In genomic region chr12:118136559-118137003, GRCh38 we compare ENCODE assay signal across 8 cellular contexts. TPM values are rescaled to one million over a fixed set of nuclear protein-coding genes. Genes with fewer than 3 reads are reported as not detected.
DNase-seq lines count a peak whose midpoint lies in the region; ATAC-seq lines count a peak whose summit lies in the region.

No MANE protein-coding gene starts in this region.

- peaks cover 21% of the 10 kb centered on the region for H3K36me3 Mint-ChIP-seq in activated CD8-positive, alpha-beta memory T cell treated with anti-CD3 and anti-CD28 coated beads, Interleukin-2, amount 10 ng/mL, durations not matched to agents 7 days and 5 days

- CTCF ChIA-PET in activated CD8-positive, alpha-beta memory T cell treated with anti-CD3 and anti-CD28 coated beads, Interleukin-2, amount 10 ng/mL, durations not matched to agents 7 days and 5 days (lab: Charles Lee) = interaction anchor here (0.9 to 6.0 kb wide), 9 partner anchors 14 to 262 kb away, joined by 3 to 51 read pairs (median 6); partner anchors contain the start of genes RFC5 and SUDS3

- peak overlapping the region; percentile 79 for H3K27ac Mint-ChIP-seq in activated CD8-positive, alpha-beta memory T cell treated with anti-CD3 and anti-CD28 coated beads, Interleukin-2, amount 10 ng/mL, durations not matched to agents 7 days and 5 days

- no peaks in the 10 kb centered on the region for H3K4me1 ChIP-seq in endocrine pancreas (ENCODE audit: control insufficient read depth, insufficient read depth, low read length)

- peaks cover 7% of the 10 kb centered on the region for H3K36me3 ChIP-seq in endocrine pancreas (ENCODE audit: control insufficient read depth, insufficient read depth, low read length)

- H3K9ac ChIP-seq in endocrine pancreas (ENCODE audit: control insufficient read depth, insufficient read depth, low read length) = peak overlapping the region; percentile 42

- DNase-seq in Daoy (ENCODE audit: low read depth) (peak; percentile 46), M059J (ENCODE audit: low read depth) (peak; percentile 42), midbrain (lab: John Stamatoyannopoulos, UW) (peak; percentile 45), NCI-H2029 treated with DMSO at 0.1 percent for 48 hours (lab: John Stamatoyannopoulos, UW) (no peak)
- DNase-seq in activated CD8-positive, alpha-beta memory T cell treated with anti-CD3 and anti-CD28 coated beads, Interleukin-2, amount 10 ng/mL, durations not matched to agents 7 days and 5 days = peak; percentile 58
- peak in 4 of 6 experiments; percentile 11 to 49 (median 41) for DNase-seq in stimulated activated naive CD4-positive, alpha-beta T cell (lab: John Stamatoyannopoulos, UW)

- no peaks in the 10 kb centered on the region for H3K9me3 Mint-ChIP-seq in activated CD8-positive, alpha-beta memory T cell treated with anti-CD3 and anti-CD28 coated beads, Interleukin-2, amount 10 ng/mL, durations not matched to agents 7 days and 5 days (ENCODE audit: low read depth)

- peak overlapping the region; percentile 77 for H3K4me3 ChIP-seq in endocrine pancreas (ENCODE audit: control insufficient read depth, insufficient read depth, low read length)

- H3K4me3 Mint-ChIP-seq in activated CD8-positive, alpha-beta memory T cell treated with anti-CD3 and anti-CD28 coated beads, Interleukin-2, amount 10 ng/mL, durations not matched to agents 7 days and 5 days = peak overlapping the region; percentile 87

- no peaks in the 10 kb centered on the region for H3K27me3 Mint-ChIP-seq in activated CD8-positive, alpha-beta memory T cell treated with anti-CD3 and anti-CD28 coated beads, Interleukin-2, amount 10 ng/mL, durations not matched to agents 7 days and 5 days

- H3K27me3 ChIP-seq in endocrine pancreas (ENCODE audit: control insufficient read depth, insufficient read depth, low read length) = no peaks in the 10 kb centered on the region

- peaks cover 36% of the 10 kb centered on the region for H3K4me1 Mint-ChIP-seq in activated CD8-positive, alpha-beta memory T cell treated with anti-CD3 and anti-CD28 coated beads, Interleukin-2, amount 10 ng/mL, durations not matched to agents 7 days and 5 days

- peak; percentile 50 for ATAC-seq in GM21723 (IDR thresholded peaks at IDR 0.05; ENCODE audit: unreplicated experiment)
- peak; percentile 17 for ATAC-seq in activated CD8-positive, alpha-beta memory T cell treated with anti-CD3 and anti-CD28 coated beads, Interleukin-2, amount 10 ng/mL, durations not matched to agents 7 days and 5 days

- no peaks in the 10 kb centered on the region for H3K9me3 ChIP-seq in endocrine pancreas (ENCODE audit: control insufficient read depth, low read length)

RNA-seq across cellular contexts. Expression of gene PEBP1, which starts 0.7 kb away (rescaled TPM):
- 87.8 and 102 TPM in 2 replicates for total RNA-seq in Daoy (2014; rRNA removed; shearing (Covaris generic))
- 251 and 299 TPM in 2 replicates for total RNA-seq in M059J (2014; rRNA removed; shearing (Covaris generic))
- total RNA-seq in activated CD8-positive, alpha-beta memory T cell treated with anti-CD3 and anti-CD28 coated beads, Interleukin-2, amount 10 ng/mL, durations not matched to agents 7 days and 5 days = 100 to 1,000 TPM in 1 of 2 experiments, 10 to 100 TPM in 1; 93.7 to 136 TPM

RNA-seq across cellular contexts. Expression of gene VSIG10, which starts 32.8 kb away (rescaled TPM):
- total RNA-seq in Daoy (2014; rRNA removed; shearing (Covaris generic)) = 18.2 and 18.9 TPM in 2 replicates
- 17.6 and 20.9 TPM in 2 replicates for total RNA-seq in M059J (2014; rRNA removed; shearing (Covaris generic))
- 10 to 100 TPM in 1 of 2 experiments, 1 to 10 TPM in 1; 9.2 to 14.4 TPM for total RNA-seq in activated CD8-positive, alpha-beta memory T cell treated with anti-CD3 and anti-CD28 coated beads, Interleukin-2, amount 10 ng/mL, durations not matched to agents 7 days and 5 days
